Comparison of ENCODE assay signal across 8 cellular contexts in genomic region chr10:132961-133898, GRCh38. TPM values are rescaled to one million over a fixed set of nuclear protein-coding genes. Genes with fewer than 3 reads are reported as not detected.
DNase-seq lines count a peak whose midpoint lies in the region; ATAC-seq and TF ChIP-seq lines count a peak whose summit lies in the region.

No MANE protein-coding gene starts in this region.

- peak overlapping the region; percentile 85 for H3K9ac ChIP-seq in adipocyte (ENCODE audit: low read length)

- no peaks in the 10 kb centered on the region for H3K36me3 Mint-ChIP-seq in HFFc6 (ENCODE audit: low read depth)

- H3K4me3 ChIP-seq in adipocyte (ENCODE audit: low read length): peak overlapping the region; percentile 89

- H3K4me3 Mint-ChIP-seq in HFFc6: peak overlapping the region; percentile 89

- H3K27me3 Mint-ChIP-seq in HFFc6 (ENCODE audit: insufficient read depth): no peaks in the 10 kb centered on the region

- no peaks in the 10 kb centered on the region for H3K36me3 ChIP-seq in adipocyte (ENCODE audit: control insufficient read depth, insufficient read depth, low read length, severe bottlenecking)

- peaks cover 68% of the 10 kb centered on the region for H3K4me1 Mint-ChIP-seq in HFFc6 (ENCODE audit: low read depth)

- TF ChIP-seq CTCF in HFFc6 (IDR thresholded peaks at IDR 0.05): no peak

- no peak for ATAC-seq in GM19463 (IDR thresholded peaks at IDR 0.05; ENCODE audit: unreplicated experiment)

- H3K9me3 Mint-ChIP-seq in HFFc6: no peaks in the 10 kb centered on the region

- no peaks in the 10 kb centered on the region for H3K27me3 ChIP-seq in adipocyte (replicated peaks; ENCODE audit: control insufficient read depth, insufficient read depth, low read length)

- H3K4me1 ChIP-seq in adipocyte (ENCODE audit: control insufficient read depth, insufficient read depth, low read length): peaks cover 35% of the 10 kb centered on the region

- DNase-seq in AG08396 (ENCODE audit: low spot score) (peak; percentile 77), HFFc6 (peak; percentile 90), adipocyte (ENCODE audit: low read depth) (peak; percentile 82), kidney glomerular epithelial cell (lab: John Stamatoyannopoulos, UW) (peak; percentile 81), islet precursor cell (no peak), OCI-M2 (lab: John Stamatoyannopoulos, UW; ENCODE audit: unreplicated experiment) (no peak)
- no peak for DNase-seq in stimulated activated CD4-positive, alpha-beta T cell treated with anti-CD3 and anti-CD28 coated beads, Interleukin-1b, Interleukin-23, amount 100 ng/mL, for 48 hours

- no peaks in the 10 kb centered on the region for H3K9me3 ChIP-seq in adipocyte (ENCODE audit: control insufficient read depth, low read length)

- peak overlapping the region; percentile 75 for H3K27ac Mint-ChIP-seq in HFFc6

RNA-seq across cellular contexts. Expression of gene ZMYND11, which starts 2.0 kb away (rescaled TPM):
- total RNA-seq in HFFc6 (2021; fragmentation: NEBNext Ultra II Directional; extraction: Animal tissue kit (Norgen Biotek cat#: 25700)): 10 to 100 TPM; 56.7 to 75.2 (median 65.9) TPM

Comparison
In these comparisons a context has a peak if more than half of its experiments do, and no peak if none do; other contexts are left out.
1. DNase-seq: peak in AG08396 (single experiment), HFFc6 (single experiment), adipocyte (single experiment) and kidney glomerular epithelial cell (single experiment); none in islet precursor cell (single experiment), stimulated activated CD4-positive, alpha-beta T cell treated with anti-CD3 and anti-CD28 coated beads, Interleukin-1b, Interleukin-23, amount 100 ng/mL, for 48 hours (single experiment) and OCI-M2 (single experiment).